Comparison of ENCODE assay signal across 26 cellular contexts in genomic region chr10:124007102-124007772, GRCh38.
DNase-seq lines count a peak whose midpoint lies in the region; ATAC-seq, FAIRE-seq and TF ChIP-seq lines count a peak whose summit lies in the region.
"Had no signal": no experiment of that assay in that cellular context is flagged by ENCODE, and none has a peak within 500 bp of the region (broad histone marks: within the 10 kb centered on the region; RNA-seq: fewer than 3 reads in every experiment).

No MANE protein-coding gene starts in this region.

- no peak for TF ChIP-seq CTCF in heart left ventricle (IDR thresholded peaks at IDR 0.05)
- TF ChIP-seq CTCF in kidney (IDR thresholded peaks at IDR 0.05; ENCODE audit: borderline replicate concordance, extremely low read depth, insufficient read depth), result no peak
- TF ChIP-seq CTCF in foreskin keratinocyte (conservative IDR thresholded peaks at IDR 0.05), result no peak
- no peak for TF ChIP-seq CTCF in Calu3 (IDR thresholded peaks at IDR 0.05; ENCODE audit: unreplicated experiment)

- peaks cover 6% of the 10 kb centered on the region for H3K36me3 Mint-ChIP-seq in Calu3 (ENCODE audit: insufficient read depth, unreplicated experiment)

- WGBS in heart left ventricle, 4 donors, result 91 to 94% (median 93%) methylated on average over 16 of the region's 16 CpGs

- no peaks in the 10 kb centered on the region for H3K4me1 ChIP-seq in heart left ventricle
- peaks cover 0 to 6% of the 10 kb centered on the region in 2 donors for H3K4me1 ChIP-seq in kidney (ENCODE audit: control insufficient read depth in 1 of 2, insufficient read depth in 1 of 2, low read depth in 1 of 2, low read length in 2 of 2)
- peaks cover 6% of the 10 kb centered on the region for H3K4me1 ChIP-seq in foreskin keratinocyte
- H3K4me1 ChIP-seq: left lung had no signal

- H3K9ac ChIP-seq in kidney (ENCODE audit: low read length in 2 of 2), result no peak overlapping the region
- H3K9ac ChIP-seq: SK-N-SH had no signal

- ATAC-seq in heart left ventricle (no peak), GM21423 (IDR thresholded peaks at IDR 0.05; ENCODE audit: unreplicated experiment) (no peak), foreskin keratinocyte (no peak)
- ATAC-seq: activated CD8-positive, alpha-beta T cell treated with anti-CD3 and anti-CD28 coated beads for 36 hours; left lung; stimulated activated naive CD8-positive, alpha-beta T cell treated with anti-CD3 and anti-CD28 coated beads, Interleukin-15, Interleukin-2, amounts not matched to agents 100 U/mL and 50 U/mL, for 24 hours had no signal

- H3K27me3 Mint-ChIP-seq in Calu3 (ENCODE audit: unreplicated experiment), result no peaks in the 10 kb centered on the region
- H3K27me3 Mint-ChIP-seq: activated B cell treated with CpG ODN at 0.5 μM for 24 hours; activated CD8-positive, alpha-beta T cell treated with anti-CD3 and anti-CD28 coated beads for 36 hours had no signal

- intact Hi-C loops in cardiac septum (cut with DNase I), result no loop called here
- intact Hi-C loops in heart left ventricle (cut with DNase I), result no loop called here
- intact Hi-C loops in kidney (cut with DNase I), result no loop called here
- intact Hi-C loops in posterior vena cava (cut with DNase I), result no loop called here
- intact Hi-C loops in Calu3 (cut with micrococcal nuclease; ENCODE audit: unreplicated experiment), result no loop called here

- H3K36me3 ChIP-seq in heart left ventricle (peaks cover 0 to 51% (median 3%) of the 10 kb centered on the region in 9 donors), kidney (ENCODE audit: control insufficient read depth in 1 of 2, insufficient read depth in 2 of 2, low read length in 2 of 2) (no peaks in the 10 kb centered on the region)
- H3K36me3 ChIP-seq: cardiac muscle cell had no signal

- no peaks in the 10 kb centered on the region for H3K9me3 ChIP-seq in heart left ventricle
- H3K9me3 ChIP-seq in kidney (ENCODE audit: control insufficient read depth in 1 of 2, low read length in 2 of 2), result no peaks in the 10 kb centered on the region
- H3K9me3 ChIP-seq: left lung, SK-N-SH, tibial nerve had no signal

- H3K4me1 Mint-ChIP-seq in Calu3 (ENCODE audit: low read depth, unreplicated experiment), result no peaks in the 10 kb centered on the region
- H3K4me1 Mint-ChIP-seq: activated B cell treated with CpG ODN at 0.5 μM for 24 hours had no signal

- BruUV-seq in Calu3 (replicated peaks; lab: Mats Ljungman, UMichigan), result no TSS peak

- no peak overlapping the region for H3K4me3 ChIP-seq in heart left ventricle
- no peak overlapping the region for H3K4me3 ChIP-seq in kidney (ENCODE audit: low read length in 2 of 2)
- H3K4me3 ChIP-seq: cardiac muscle cell, left lung, tibial nerve had no signal

- no peaks in the 10 kb centered on the region for H3K9me3 Mint-ChIP-seq in Calu3 (ENCODE audit: low read depth, unreplicated experiment)
- H3K9me3 Mint-ChIP-seq: activated B cell treated with CpG ODN at 0.5 μM for 24 hours; activated CD8-positive, alpha-beta T cell treated with anti-CD3 and anti-CD28 coated beads for 36 hours; activated naive CD4-positive, alpha-beta T cell treated with anti-CD3 and anti-CD28 coated beads for 36 hours; neural crest cell had no signal

- DNase-seq in cardiac septum (ENCODE audit: low spot score), result peak; percentile 51
- DNase-seq in heart left ventricle, result no peak
- DNase-seq in kidney, result peak; percentile 35
- DNase-seq in posterior vena cava (ENCODE audit: low spot score), result peak; percentile 51
- no peak for DNase-seq in foreskin keratinocyte
- DNase-seq in Calu3, result no peak
- DNase-seq in stimulated activated CD4-positive, alpha-beta T cell treated with anti-CD3 and anti-CD28 coated beads, Interleukin-15, amount 100 ng/mL, for 24 hours, result no peak
- DNase-seq: activated B cell treated with CpG ODN at 0.5 μM for 24 hours; activated CD8-positive, alpha-beta T cell treated with anti-CD3 and anti-CD28 coated beads for 36 hours; activated naive CD4-positive, alpha-beta T cell treated with anti-CD3 and anti-CD28 coated beads for 36 hours; activated T-cell treated with anti-CD3 and anti-CD28 coated beads for 4 hours; GOT3; NCI-H146; NCI-H2171 treated with DMSO at 0.1 percent for 48 hours; NCI-H526; SK-N-SH; stimulated activated CD4-positive, alpha-beta T cell treated with anti-CD3 and anti-CD28 coated beads, Interleukin-4, amount 100 ng/mL, for 24 hours; stimulated activated naive CD8-positive, alpha-beta T cell treated with anti-CD3 and anti-CD28 coated beads, Interleukin-15, Interleukin-2, amounts not matched to agents 100 U/mL and 50 U/mL, for 24 hours had no signal

- H3K27ac ChIP-seq in heart left ventricle, result peak overlapping the region in 1 of 12 donors; percentile 84
- H3K27ac ChIP-seq in kidney (ENCODE audit: low read depth in 2 of 2, low read length in 2 of 2), result no peak overlapping the region
- no peak overlapping the region for H3K27ac ChIP-seq in foreskin keratinocyte
- H3K27ac ChIP-seq: C4-2B, cardiac muscle cell, left lung, tibial nerve had no signal

- TF ChIP-seq POLR2A in heart left ventricle (IDR thresholded peaks at IDR 0.05), result no peak

- CTCF ChIA-PET in Calu3 (lab: Charles Lee), result no interaction called here

- no peak overlapping the region for H3K4me3 Mint-ChIP-seq in Calu3 (ENCODE audit: low read depth, unreplicated experiment)
- H3K4me3 Mint-ChIP-seq: activated B cell treated with CpG ODN at 0.5 μM for 24 hours; activated CD8-positive, alpha-beta T cell treated with anti-CD3 and anti-CD28 coated beads for 36 hours; activated naive CD4-positive, alpha-beta T cell treated with anti-CD3 and anti-CD28 coated beads for 36 hours; neural crest cell had no signal

- H3K27ac Mint-ChIP-seq in Calu3 (ENCODE audit: unreplicated experiment), result no peak overlapping the region
- H3K27ac Mint-ChIP-seq: activated B cell treated with CpG ODN at 0.5 μM for 24 hours; activated CD8-positive, alpha-beta T cell treated with anti-CD3 and anti-CD28 coated beads for 36 hours; activated naive CD4-positive, alpha-beta T cell treated with anti-CD3 and anti-CD28 coated beads for 36 hours had no signal

- no peaks in the 10 kb centered on the region for H3K27me3 ChIP-seq in heart left ventricle
- no peaks in the 10 kb centered on the region for H3K27me3 ChIP-seq in foreskin keratinocyte
- H3K27me3 ChIP-seq: cardiac muscle cell, left lung, tibial nerve had no signal

- FAIRE-seq in kidney (lab: Jason Lieb, UNC), result no peak
- FAIRE-seq: D721Med, endothelial cell of umbilical vein had no signal

Comparison
In these comparisons a context has a peak if more than half of its experiments do, and no peak if none do; other contexts are left out.
1. DNase-seq: peak in cardiac septum (single experiment), kidney (single experiment) and posterior vena cava (single experiment); none in heart left ventricle (0 of 5), foreskin keratinocyte (0 of 2), Calu3 (single experiment) and stimulated activated CD4-positive, alpha-beta T cell treated with anti-CD3 and anti-CD28 coated beads, Interleukin-15, amount 100 ng/mL, for 24 hours (single experiment).